ENCODE assay signal across 8 cellular contexts in the genomic region with DNA sequence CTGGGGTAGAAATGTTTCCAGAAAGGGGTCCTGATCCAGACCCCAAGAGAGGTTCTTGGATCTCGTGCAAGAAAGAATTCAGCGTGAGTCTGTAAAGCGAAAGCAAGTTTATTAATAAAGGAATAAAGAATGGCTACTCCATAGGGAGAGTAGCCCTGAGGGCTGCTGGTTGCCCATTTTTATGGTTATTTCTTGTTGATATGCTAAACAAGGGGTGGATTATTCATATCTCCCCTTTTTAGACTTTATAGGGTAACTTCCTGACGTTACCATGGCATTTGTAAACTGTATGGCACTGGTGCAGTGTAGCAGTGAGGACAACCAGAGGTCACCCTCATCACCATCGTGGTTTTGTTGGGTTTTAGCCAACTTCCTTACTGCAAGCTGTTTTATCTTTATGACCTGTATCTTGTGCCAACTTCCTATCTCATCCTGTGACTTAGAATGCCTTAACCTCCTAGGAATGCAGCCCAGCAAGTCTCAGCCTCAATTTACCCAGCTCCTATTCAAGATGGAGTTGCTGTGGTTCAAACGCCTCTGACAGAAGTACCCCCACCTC.
DNase-seq lines count a peak whose midpoint lies in the region; ATAC-seq, FAIRE-seq and TF ChIP-seq lines count a peak whose summit lies in the region.
"Not testable (repeated sequence)": the region's sequence is repeated elsewhere in the genome, so short reads cannot be mapped to it uniquely, and the experiment has no call there.

No MANE protein-coding gene starts in this region.

- not testable (repeated sequence) for H3K9me3 Mint-ChIP-seq in WTC11

- H3K9me3 ChIP-seq in BLaER1; PC-3 (ENCODE audit: low read length); endothelial cell of umbilical vein (replicated peaks; ENCODE audit: control insufficient read depth, insufficient read depth, low read length); transverse colon: not testable (repeated sequence)

- H3K4me2 ChIP-seq in BLaER1 (peak overlapping the region; percentile 9; the same call in 1 of the 2 replicates), PC-3 (ENCODE audit: low read length) (peak overlapping the region; percentile 22; the same call in 1 of the 2 replicates)
- not testable (repeated sequence) for H3K4me2 ChIP-seq in endothelial cell of umbilical vein (ENCODE audit: insufficient read depth, low read length)

- H3K79me2 ChIP-seq in PC-3 (ENCODE audit: low read length); endothelial cell of umbilical vein (ENCODE audit: control insufficient read depth, insufficient read depth, low read length): not testable (repeated sequence)

- peaks cover 63% of the 10 kb centered on the region for H3K4me1 Mint-ChIP-seq in WTC11

- H3K27ac ChIP-seq in BLaER1; PC-3 (ENCODE audit: low read length); endothelial cell of umbilical vein (ENCODE audit: insufficient read depth, low read depth, low read length); transverse colon: not testable (repeated sequence)

- not testable (repeated sequence) for H4K20me1 ChIP-seq in BLaER1; PC-3 (ENCODE audit: low read length); endothelial cell of umbilical vein (replicated peaks; ENCODE audit: control insufficient read depth, extremely low read depth, insufficient read depth, low read length)

- not testable (repeated sequence) for H3K9ac ChIP-seq in BLaER1; PC-3 (ENCODE audit: low read length); endothelial cell of umbilical vein (replicated peaks; ENCODE audit: extremely low read depth, insufficient read depth, low read length)

- not testable (repeated sequence) for H3K4me1 ChIP-seq in BLaER1; endothelial cell of umbilical vein (ENCODE audit: control insufficient read depth, extremely low read depth, insufficient read depth, low read length); transverse colon
- peaks cover 12% of the 10 kb centered on the region for H3K4me1 ChIP-seq in PC-3 (ENCODE audit: insufficient read depth, low read length)

- BruUV-seq in PC-3 (replicated peaks; lab: Mats Ljungman, UMichigan); endothelial cell of umbilical vein (replicated peaks; lab: Mats Ljungman, UMichigan): not testable (repeated sequence)

- H3K27me3 ChIP-seq in BLaER1; PC-3 (ENCODE audit: low read length); endothelial cell of umbilical vein (ENCODE audit: control insufficient read depth in 2 of 2, insufficient read depth in 2 of 2, low read length in 2 of 2); transverse colon: not testable (repeated sequence)

- not testable (repeated sequence) for TF ChIP-seq POLR2A in endothelial cell of umbilical vein (IDR thresholded peaks at IDR 0.05; ENCODE audit: low read depth, low read length); transverse colon (IDR thresholded peaks at IDR 0.05)

- H3K4me3 ChIP-seq in BLaER1; LNCaP clone FGC (ENCODE audit: low read depth, low read length); PC-3 (ENCODE audit: low read length); endothelial cell of umbilical vein (replicated peaks in 1 of 3; ENCODE audit: insufficient read depth in 1 of 3, low read depth in 1 of 3, low read length in 3 of 3); transverse colon: not testable (repeated sequence)

- 47 to 57% methylated on average over 5 to 6 of the region's 6 CpGs for WGBS in transverse colon (ENCODE audit: low coverage in 1 of 2), 2 donors

- not testable (repeated sequence) for TF ChIP-seq EP300 in transverse colon (IDR thresholded peaks at IDR 0.05; ENCODE audit: low read depth)

- H3K36me3 Mint-ChIP-seq in WTC11, result not testable (repeated sequence)

- DNase-seq in H4 (ENCODE audit: low spot score) (peak; percentile 37), LNCaP clone FGC (ENCODE audit: low read depth) (peak; percentile 67), PC-3 (peak; percentile 62), kidney tubule cell (ENCODE audit: low spot score) (peak; percentile 38), transverse colon (peak; percentile 63)
- DNase-seq in WTC11 (ENCODE audit: low spot score); endothelial cell of umbilical vein (ENCODE audit: low read depth, low spot score): not testable (repeated sequence)

- POLR2A ChIA-PET in PC-3 (lab: Charles Lee; ENCODE audit: unreplicated experiment); WTC11 (lab: Charles Lee); endothelial cell of umbilical vein (lab: Charles Lee): not testable (repeated sequence)

- not testable (repeated sequence) for TF ChIP-seq CTCF in LNCaP clone FGC (IDR thresholded peaks at IDR 0.05; ENCODE audit: control insufficient read depth, extremely low read depth, insufficient read depth); PC-3 (conservative IDR thresholded peaks at IDR 0.05; ENCODE audit: low read depth, low read length); WTC11 (IDR thresholded peaks at IDR 0.05); endothelial cell of umbilical vein (IDR thresholded peaks at IDR 0.05; ENCODE audit: extremely low read depth in 1 of 2, insufficient read depth in 1 of 2, low read depth in 1 of 2, low read length in 2 of 2); transverse colon (IDR thresholded peaks at IDR 0.05)

- H2AFZ ChIP-seq in PC-3 (ENCODE audit: low read length); endothelial cell of umbilical vein (ENCODE audit: low read depth, low read length): not testable (repeated sequence)

- not testable (repeated sequence) for H3F3A ChIP-seq in PC-3 (ENCODE audit: low read length, unreplicated experiment)

- H3K9me2 ChIP-seq in PC-3 (replicated peaks; ENCODE audit: low read length), result not testable (repeated sequence)

- not testable (repeated sequence) for H3K4me3 Mint-ChIP-seq in WTC11

- in situ Hi-C loops in transverse colon (cut with MboI; ENCODE audit: low pct_ligation_motif_present in 1 of 4, low pct_unique_long_range_greater_than_20kb in 1 of 4, low sequenced_read_pairs in 3 of 4), result not testable (repeated sequence)

- peak overlapping the region; percentile 89 for H3K27ac Mint-ChIP-seq in WTC11

- not testable (repeated sequence) for H3K27me3 Mint-ChIP-seq in WTC11 (ENCODE audit: low read depth)

- ATAC-seq in PC-3, result peak; percentile 61; the same call in 1 of the 2 replicates
- not testable (repeated sequence) for ATAC-seq in WTC11

- H3K36me3 ChIP-seq in BLaER1; PC-3 (ENCODE audit: low read depth, low read length); endothelial cell of umbilical vein (ENCODE audit: control insufficient read depth in 2 of 2, extremely low read depth in 1 of 2, insufficient read depth in 2 of 2, low read length in 2 of 2); transverse colon: not testable (repeated sequence)

- dilution Hi-C loops in endothelial cell of umbilical vein (cut with MboI; ENCODE audit: extremely low pct_ligation_motif_present, low sequenced_read_pairs), result not testable (repeated sequence)

- FAIRE-seq in endothelial cell of umbilical vein (lab: Jason Lieb, UNC), result peak; percentile 53

- not testable (repeated sequence) for H3K9me1 ChIP-seq in endothelial cell of umbilical vein (replicated peaks; ENCODE audit: control insufficient read depth, extremely low read depth, insufficient read depth, low read length)

- CTCF ChIA-PET in PC-3 (lab: Charles Lee); WTC11 (lab: Charles Lee); endothelial cell of umbilical vein (lab: Charles Lee): not testable (repeated sequence)

- intact Hi-C loops in PC-3 (cut with micrococcal nuclease); endothelial cell of umbilical vein (cut with micrococcal nuclease); transverse colon (cut with DNase I; ENCODE audit: low total_unique reads): not testable (repeated sequence)

TF ChIP-seq in endothelial cell of umbilical vein, 7 proteins besides CTCF, POLR2A, EP300 and RAD21:
- peak; percentile 49 for TF ChIP-seq GATA2 (IDR thresholded peaks at IDR 0.05; ENCODE audit: insufficient read depth, insufficient read length, low read depth, low read length)
